1 cellular context compared by ENCODE assay signal in the genomic region with DNA sequence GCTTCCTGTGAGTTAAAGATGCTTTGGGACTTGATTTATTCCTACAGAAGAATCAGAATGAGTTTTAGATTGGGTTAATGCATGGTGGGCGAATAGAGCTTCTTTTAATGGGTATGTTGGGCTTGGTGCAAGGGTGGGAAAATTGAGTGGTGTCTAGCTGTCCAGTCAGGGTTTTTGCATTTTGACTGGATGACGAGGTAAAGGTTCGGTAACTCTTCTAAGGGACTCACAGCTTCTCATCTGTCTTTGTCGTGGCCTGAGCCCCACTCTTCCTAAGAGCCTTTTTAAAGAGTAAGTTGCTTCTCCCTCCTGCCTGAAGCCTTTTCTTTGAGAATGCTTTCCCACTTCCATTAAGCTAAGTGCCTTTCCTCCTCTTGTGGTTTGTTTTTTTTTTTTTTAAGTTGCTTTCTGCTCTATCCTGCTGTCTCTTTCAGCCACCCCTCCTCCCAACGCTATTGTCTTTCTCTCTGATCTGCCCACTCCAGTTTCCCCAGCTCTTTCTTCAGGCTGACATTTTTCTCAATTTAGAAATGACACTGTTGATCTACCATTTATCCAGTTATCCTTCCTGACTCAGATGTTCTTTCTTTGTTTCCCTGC.
TF ChIP-seq lines count a peak whose summit lies in the region.

No MANE protein-coding gene starts in this region.

TF ChIP-seq in WTC11, 78 proteins besides CTCF, POLR2A, EP300 and RAD21 (continued from another document):
- TF ChIP-seq, protein P1, sequence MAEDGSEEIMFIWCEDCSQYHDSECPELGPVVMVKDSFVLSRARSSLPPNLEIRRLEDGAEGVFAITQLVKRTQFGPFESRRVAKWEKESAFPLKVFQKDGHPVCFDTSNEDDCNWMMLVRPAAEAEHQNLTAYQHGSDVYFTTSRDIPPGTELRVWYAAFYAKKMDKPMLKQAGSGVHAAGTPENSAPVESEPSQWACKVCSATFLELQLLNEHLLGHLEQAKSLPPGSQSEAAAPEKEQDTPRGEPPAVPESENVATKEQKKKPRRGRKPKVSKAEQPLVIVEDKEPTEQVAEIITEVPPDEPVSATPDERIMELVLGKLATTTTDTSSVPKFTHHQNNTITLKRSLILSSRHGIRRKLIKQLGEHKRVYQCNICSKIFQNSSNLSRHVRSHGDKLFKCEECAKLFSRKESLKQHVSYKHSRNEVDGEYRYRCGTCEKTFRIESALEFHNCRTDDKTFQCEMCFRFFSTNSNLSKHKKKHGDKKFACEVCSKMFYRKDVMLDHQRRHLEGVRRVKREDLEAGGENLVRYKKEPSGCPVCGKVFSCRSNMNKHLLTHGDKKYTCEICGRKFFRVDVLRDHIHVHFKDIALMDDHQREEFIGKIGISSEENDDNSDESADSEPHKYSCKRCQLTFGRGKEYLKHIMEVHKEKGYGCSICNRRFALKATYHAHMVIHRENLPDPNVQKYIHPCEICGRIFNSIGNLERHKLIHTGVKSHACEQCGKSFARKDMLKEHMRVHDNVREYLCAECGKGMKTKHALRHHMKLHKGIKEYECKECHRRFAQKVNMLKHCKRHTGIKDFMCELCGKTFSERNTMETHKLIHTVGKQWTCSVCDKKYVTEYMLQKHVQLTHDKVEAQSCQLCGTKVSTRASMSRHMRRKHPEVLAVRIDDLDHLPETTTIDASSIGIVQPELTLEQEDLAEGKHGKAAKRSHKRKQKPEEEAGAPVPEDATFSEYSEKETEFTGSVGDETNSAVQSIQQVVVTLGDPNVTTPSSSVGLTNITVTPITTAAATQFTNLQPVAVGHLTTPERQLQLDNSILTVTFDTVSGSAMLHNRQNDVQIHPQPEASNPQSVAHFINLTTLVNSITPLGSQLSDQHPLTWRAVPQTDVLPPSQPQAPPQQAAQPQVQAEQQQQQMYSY (CRISPR knock-in tag; IDR thresholded peaks at IDR 0.05) = no peak
- TF ChIP-seq ETV6 (CRISPR knock-in tag; IDR thresholded peaks at IDR 0.05) (no peak), SMAD3 (CRISPR knock-in tag; IDR thresholded peaks at IDR 0.05; ENCODE audit: borderline replicate concordance) (no peak), ZNF317 (CRISPR knock-in tag; IDR thresholded peaks at IDR 0.05; ENCODE audit: borderline replicate concordance, low read depth) (no peak), OVOL2 (CRISPR knock-in tag; IDR thresholded peaks at IDR 0.05; ENCODE audit: borderline replicate concordance) (no peak), ATF1 (CRISPR knock-in tag; IDR thresholded peaks at IDR 0.05) (no peak), MXD4 (CRISPR knock-in tag; IDR thresholded peaks at IDR 0.05; ENCODE audit: borderline replicate concordance) (no peak), EMX1 (CRISPR knock-in tag; IDR thresholded peaks at IDR 0.05) (no peak)
- TF ChIP-seq, protein P2, sequence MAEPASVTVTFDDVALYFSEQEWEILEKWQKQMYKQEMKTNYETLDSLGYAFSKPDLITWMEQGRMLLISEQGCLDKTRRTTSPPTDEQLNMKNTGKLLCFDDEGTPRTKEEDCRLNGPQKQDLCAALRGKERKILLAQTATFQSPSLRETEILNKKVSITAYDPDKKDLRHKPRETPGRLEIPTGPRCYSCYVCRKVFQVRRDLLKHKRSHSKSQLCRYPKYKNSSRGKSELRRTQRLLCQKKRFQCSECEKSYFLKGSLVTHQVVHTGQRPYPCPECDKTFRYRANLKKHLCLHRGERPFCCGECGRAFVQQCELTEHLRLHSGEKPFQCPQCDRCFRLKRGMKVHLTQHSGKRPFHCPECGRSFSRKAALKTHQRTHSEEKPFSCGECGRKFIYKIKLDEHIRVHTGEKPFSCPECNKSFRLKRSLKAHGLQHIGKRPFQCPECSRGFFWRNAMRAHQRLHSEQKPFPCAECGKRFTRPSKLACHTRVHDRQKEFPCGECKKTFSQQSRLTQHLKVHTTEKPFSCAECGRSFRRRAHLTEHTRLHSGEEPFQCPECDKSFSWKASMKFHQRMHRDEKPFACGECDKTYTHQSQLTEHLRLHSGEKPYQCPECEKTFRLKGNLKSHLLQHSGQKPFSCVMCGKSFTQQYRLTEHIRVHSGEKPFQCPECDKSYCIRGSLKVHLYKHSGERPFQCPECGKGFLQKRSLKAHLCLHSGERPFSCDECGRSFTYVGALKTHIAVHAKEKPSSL (CRISPR knock-in tag; conservative IDR thresholded peaks at IDR 0.05) = no peak
- TF ChIP-seq, protein P3, sequence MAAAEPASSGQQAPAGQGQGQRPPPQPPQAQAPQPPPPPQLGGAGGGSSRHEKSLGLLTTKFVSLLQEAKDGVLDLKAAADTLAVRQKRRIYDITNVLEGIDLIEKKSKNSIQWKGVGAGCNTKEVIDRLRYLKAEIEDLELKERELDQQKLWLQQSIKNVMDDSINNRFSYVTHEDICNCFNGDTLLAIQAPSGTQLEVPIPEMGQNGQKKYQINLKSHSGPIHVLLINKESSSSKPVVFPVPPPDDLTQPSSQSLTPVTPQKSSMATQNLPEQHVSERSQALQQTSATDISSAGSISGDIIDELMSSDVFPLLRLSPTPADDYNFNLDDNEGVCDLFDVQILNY (CRISPR knock-in tag; IDR thresholded peaks at IDR 0.05) = no peak
